In the genomic region with DNA sequence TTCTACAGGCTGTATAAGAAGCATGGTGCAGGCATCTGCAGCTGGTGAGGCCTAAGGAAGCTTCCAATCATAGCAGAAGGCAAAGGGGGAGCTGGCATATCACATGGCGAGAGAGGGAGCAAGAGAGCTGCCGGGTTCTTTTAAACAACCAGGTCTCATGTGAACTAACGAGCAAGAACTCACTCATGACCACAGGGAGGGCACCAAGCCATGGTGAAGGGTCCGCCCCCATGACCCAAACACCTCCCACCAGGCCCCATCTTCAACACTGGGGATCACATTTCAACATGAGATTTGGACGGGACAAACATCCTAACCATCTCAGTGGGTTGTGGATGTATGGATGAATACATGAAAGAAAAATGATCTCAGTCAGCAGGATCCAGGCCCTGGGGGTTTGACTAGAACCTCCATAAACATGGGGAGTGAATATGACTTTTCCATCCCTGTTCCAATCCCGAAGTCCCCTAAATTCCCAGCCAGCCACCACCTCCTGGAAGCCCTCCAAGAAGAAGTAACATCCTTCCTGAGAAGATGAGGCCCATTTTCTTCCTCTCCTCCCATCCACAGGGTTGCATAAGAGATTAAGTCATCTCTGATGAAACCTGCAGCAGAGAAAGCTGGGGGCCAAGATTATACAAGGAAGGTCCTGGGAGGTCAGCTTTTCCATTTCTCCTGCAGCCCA, we compare ENCODE assay signal across 18 cellular contexts. TPM values are rescaled to one million over a fixed set of nuclear protein-coding genes. Genes with fewer than 3 reads are reported as not detected.
DNase-seq lines count a peak whose midpoint lies in the region; ATAC-seq and TF ChIP-seq lines count a peak whose summit lies in the region.
"Had no signal": no experiment of that assay in that cellular context is flagged by ENCODE, and none has a peak within 500 bp of the region (broad histone marks: within the 10 kb centered on the region; RNA-seq: fewer than 3 reads in every experiment).

No MANE protein-coding gene starts in this region.

- H3K27ac Mint-ChIP-seq in activated T-helper 2 cell treated with anti-CD3 and anti-CD28 coated beads, Interferon-gamma antibody, Interleukin-2, Interleukin-4, amounts not matched to agents 10 μg/mL and 5 μg/mL and 100 μg/mL, durations not matched to agents 14 hours and 24 hours and 36 hours = no peak overlapping the region
- H3K27ac Mint-ChIP-seq in Calu3 (ENCODE audit: unreplicated experiment) = no peak overlapping the region
- H3K27ac Mint-ChIP-seq: activated CD8-positive, alpha-beta memory T cell treated with anti-CD3 and anti-CD28 coated beads, Interleukin-2, amount 10 ng/mL, durations not matched to agents 7 days and 5 days had no signal

- no peak overlapping the region for H3K4me3 Mint-ChIP-seq in activated T-helper 2 cell treated with anti-CD3 and anti-CD28 coated beads, Interferon-gamma antibody, Interleukin-2, Interleukin-4, amounts not matched to agents 10 μg/mL and 5 μg/mL and 100 μg/mL, durations not matched to agents 14 hours and 24 hours and 36 hours (ENCODE audit: low read depth)
- H3K4me3 Mint-ChIP-seq in Calu3 (ENCODE audit: low read depth, unreplicated experiment) = no peak overlapping the region
- H3K4me3 Mint-ChIP-seq: activated CD8-positive, alpha-beta memory T cell treated with anti-CD3 and anti-CD28 coated beads, Interleukin-2, amount 10 ng/mL, durations not matched to agents 7 days and 5 days had no signal

- no peak overlapping the region for H3K4me3 ChIP-seq in AG10803 (ENCODE audit: low read length)
- no peak overlapping the region for H3K4me3 ChIP-seq in foreskin fibroblast (ENCODE audit: low read depth in 1 of 2, low read length in 2 of 2)
- H3K4me3 ChIP-seq: BLaER1 treated with 17β-estradiol and CSF1 and Interleukin-3, amounts not matched to agents 10 nM and 100 nM; coronary artery; vagina had no signal

- peaks cover 5% of the 10 kb centered on the region for H3K27me3 Mint-ChIP-seq in activated T-helper 2 cell treated with anti-CD3 and anti-CD28 coated beads, Interferon-gamma antibody, Interleukin-2, Interleukin-4, amounts not matched to agents 10 μg/mL and 5 μg/mL and 100 μg/mL, durations not matched to agents 14 hours and 24 hours and 36 hours (ENCODE audit: low read depth)
- H3K27me3 Mint-ChIP-seq in Calu3 (ENCODE audit: unreplicated experiment) = peaks cover 23% of the 10 kb centered on the region

- BruUV-seq in Calu3 (replicated peaks; lab: Mats Ljungman, UMichigan) = no TSS peak

- peak overlapping the region; percentile 20 for H3K27ac ChIP-seq in VCaP
- H3K27ac ChIP-seq: BLaER1 treated with 17β-estradiol and CSF1 and Interleukin-3, amounts not matched to agents 10 nM and 100 nM; coronary artery; vagina had no signal

- CTCF ChIA-PET in Calu3 (lab: Charles Lee) = no interaction called here

- H3K4me1 Mint-ChIP-seq in activated T-helper 2 cell treated with anti-CD3 and anti-CD28 coated beads, Interferon-gamma antibody, Interleukin-2, Interleukin-4, amounts not matched to agents 10 μg/mL and 5 μg/mL and 100 μg/mL, durations not matched to agents 14 hours and 24 hours and 36 hours (ENCODE audit: low read depth) = peaks cover 2% of the 10 kb centered on the region
- H3K4me1 Mint-ChIP-seq in Calu3 (ENCODE audit: low read depth, unreplicated experiment) = peaks cover 32% of the 10 kb centered on the region

- no peaks in the 10 kb centered on the region for H3K9me3 Mint-ChIP-seq in activated T-helper 2 cell treated with anti-CD3 and anti-CD28 coated beads, Interferon-gamma antibody, Interleukin-2, Interleukin-4, amounts not matched to agents 10 μg/mL and 5 μg/mL and 100 μg/mL, durations not matched to agents 14 hours and 24 hours and 36 hours
- H3K9me3 Mint-ChIP-seq in Calu3 (ENCODE audit: low read depth, unreplicated experiment) = no peaks in the 10 kb centered on the region

- intact Hi-C loops in activated T-helper 2 cell treated with anti-CD3 and anti-CD28 coated beads, Interferon-gamma antibody, Interleukin-2, Interleukin-4, amounts not matched to agents 10 μg/mL and 5 μg/mL and 100 μg/mL, durations not matched to agents 14 hours and 24 hours and 36 hours (cut with micrococcal nuclease) = no loop called here
- intact Hi-C loops in Calu3 (cut with micrococcal nuclease; ENCODE audit: unreplicated experiment) = no loop called here

- ATAC-seq in GM21423 (IDR thresholded peaks at IDR 0.05; ENCODE audit: unreplicated experiment) = no peak
- ATAC-seq: activated CD8-positive, alpha-beta memory T cell treated with anti-CD3 and anti-CD28 coated beads, Interleukin-2, amount 10 ng/mL, durations not matched to agents 7 days and 5 days had no signal

- H3K36me3 Mint-ChIP-seq in activated T-helper 2 cell treated with anti-CD3 and anti-CD28 coated beads, Interferon-gamma antibody, Interleukin-2, Interleukin-4, amounts not matched to agents 10 μg/mL and 5 μg/mL and 100 μg/mL, durations not matched to agents 14 hours and 24 hours and 36 hours (ENCODE audit: low read depth) = no peaks in the 10 kb centered on the region
- no peaks in the 10 kb centered on the region for H3K36me3 Mint-ChIP-seq in Calu3 (ENCODE audit: insufficient read depth, unreplicated experiment)
- H3K36me3 Mint-ChIP-seq: activated CD8-positive, alpha-beta memory T cell treated with anti-CD3 and anti-CD28 coated beads, Interleukin-2, amount 10 ng/mL, durations not matched to agents 7 days and 5 days had no signal

- DNase-seq in AG10803 (ENCODE audit: low read depth) (peak; percentile 83), LHCN-M2 (ENCODE audit: low read depth) (peak; percentile 52), foreskin fibroblast (peak; percentile 65 to 82), D341Med (ENCODE audit: low spot score) (no peak), Calu3 (no peak)
- no peak for DNase-seq in activated T-helper 2 cell treated with anti-CD3 and anti-CD28 coated beads, Interferon-gamma antibody, Interleukin-2, Interleukin-4, amounts not matched to agents 10 μg/mL and 5 μg/mL and 100 μg/mL, durations not matched to agents 14 hours and 24 hours and 36 hours (ENCODE audit: low spot score)
- DNase-seq: activated CD8-positive, alpha-beta memory T cell treated with anti-CD3 and anti-CD28 coated beads, Interleukin-2, amount 10 ng/mL, durations not matched to agents 7 days and 5 days; NCI-H1417 treated with DMSO at 0.1 percent for 48 hours; NCI-H524; stimulated activated CD4-positive, alpha-beta T cell treated with anti-CD3 and anti-CD28 coated beads, Interleukin-4, amount 100 ng/mL, for 24 hours; stimulated activated naive CD4-positive, alpha-beta T cell had no signal

- TF ChIP-seq CTCF in AG10803 (conservative IDR thresholded peaks at IDR 0.05; ENCODE audit: low read length) = no peak
- TF ChIP-seq CTCF in VCaP (conservative IDR thresholded peaks at IDR 0.05) = no peak
- TF ChIP-seq CTCF in foreskin fibroblast (IDR thresholded peaks at IDR 0.05; ENCODE audit: low read depth, low read length) = no peak
- no peak for TF ChIP-seq CTCF in Calu3 (IDR thresholded peaks at IDR 0.05; ENCODE audit: unreplicated experiment)

RNA-seq across cellular contexts. Expression of a gene that starts 9.5 kb away (rescaled TPM):
- 20.3 and 30.4 TPM in 2 replicates for total RNA-seq in LHCN-M2 (2014; rRNA removed)
- polyA plus RNA-seq in LHCN-M2 (2012) = 97.6 TPM
- not detected in 2 replicates for total RNA-seq in activated T-helper 2 cell treated with anti-CD3 and anti-CD28 coated beads, Interferon-gamma antibody, Interleukin-2, Interleukin-4, amounts not matched to agents 10 μg/mL and 5 μg/mL and 100 μg/mL, durations not matched to agents 14 hours and 24 hours and 36 hours
- total RNA-seq in Calu3 (2022) = not detected in 2 replicates
- total RNA-seq: activated CD8-positive, alpha-beta memory T cell treated with anti-CD3 and anti-CD28 coated beads, Interleukin-2, amount 10 ng/mL, durations not matched to agents 7 days and 5 days; frontal cortex; vagina had no signal
- polyA plus RNA-seq: keratinocyte had no signal

RNA-seq across cellular contexts. Expression of a gene that starts 26.4 kb away (rescaled TPM):
- total RNA-seq in LHCN-M2 (2014; rRNA removed) (17.7 and 18.2 TPM in 2 replicates), Calu3 (2022) (2.8 and 3.4 TPM in 2 replicates)
- polyA plus RNA-seq in LHCN-M2 (2012) = 51.4 TPM
- 0.90 and 1.5 TPM in 2 replicates for total RNA-seq in activated T-helper 2 cell treated with anti-CD3 and anti-CD28 coated beads, Interferon-gamma antibody, Interleukin-2, Interleukin-4, amounts not matched to agents 10 μg/mL and 5 μg/mL and 100 μg/mL, durations not matched to agents 14 hours and 24 hours and 36 hours

Comparison
In these comparisons a context has a peak if more than half of its experiments do, and no peak if none do; other contexts are left out.
1. DNase-seq: peak in AG10803 (single experiment), LHCN-M2 (single experiment) and foreskin fibroblast (2 of 2); none in activated T-helper 2 cell treated with anti-CD3 and anti-CD28 coated beads, Interferon-gamma antibody, Interleukin-2, Interleukin-4, amounts not matched to agents 10 μg/mL and 5 μg/mL and 100 μg/mL, durations not matched to agents 14 hours and 24 hours and 36 hours (single experiment), D341Med (single experiment) and Calu3 (single experiment).
2. RNA of a gene that starts 9.5 kb away (total RNA-seq): 20.3 to 30.4 TPM in LHCN-M2; not detected in activated T-helper 2 cell treated with anti-CD3 and anti-CD28 coated beads, Interferon-gamma antibody, Interleukin-2, Interleukin-4, amounts not matched to agents 10 μg/mL and 5 μg/mL and 100 μg/mL, durations not matched to agents 14 hours and 24 hours and 36 hours and not detected in Calu3; every median in the first group is over 10 times any median in the second.